In genomic region chr2:3481011-3481400, GRCh38 we compare ENCODE assay signal across 24 cellular contexts. TPM values are rescaled to one million over a fixed set of nuclear protein-coding genes. Genes with fewer than 3 reads are reported as not detected.
A peak's percentile ranks its signal among the peaks of the same experiment; 100 is the strongest.
DNase-seq lines count a peak whose midpoint lies in the region; ATAC-seq and TF ChIP-seq lines count a peak whose summit lies in the region.
"Had no signal": no experiment of that assay in that cellular context is flagged by ENCODE, and none has a peak within 500 bp of the region (broad histone marks: within the 10 kb centered on the region; RNA-seq: fewer than 3 reads in every experiment).

No MANE protein-coding gene starts in this region.

- intact Hi-C loops in CD8-positive, alpha-beta T cell (cut with DNase I, micrococcal nuclease): loop anchor here in 1 of 2 experiments (5.0 kb wide), 1 partner anchor 36 kb away; the partner anchor contains the start of gene ADI1

- no peaks in the 10 kb centered on the region for H3K27me3 Mint-ChIP-seq in activated naive CD8-positive, alpha-beta T cell treated with anti-CD3 and anti-CD28 coated beads, Interleukin-2, amount 50 U/mL, for 24 hours
- H3K27me3 Mint-ChIP-seq in activated naive CD8-positive, alpha-beta T cell treated with anti-CD3 and anti-CD28 coated beads for 36 hours: no peaks in the 10 kb centered on the region
- no peaks in the 10 kb centered on the region for H3K27me3 Mint-ChIP-seq in CD8-positive, alpha-beta T cell (ENCODE audit: low read depth)
- H3K27me3 Mint-ChIP-seq in stimulated activated memory B cell treated with anti-CD40 and anti-IgM and Interleukin-4, amounts not matched to agents 10 μg/mL and 1 μg/mL and 100 μg/mL, for 72 hours: no peaks in the 10 kb centered on the region
- peaks cover 6% of the 10 kb centered on the region for H3K27me3 Mint-ChIP-seq in endothelial cell (ENCODE audit: unreplicated experiment)
- H3K27me3 Mint-ChIP-seq: CD4-positive, alpha-beta memory T cell had no signal

- H3K27ac Mint-ChIP-seq in activated naive CD8-positive, alpha-beta T cell treated with anti-CD3 and anti-CD28 coated beads, Interleukin-2, amount 50 U/mL, for 24 hours: peak overlapping the region; percentile 27
- H3K27ac Mint-ChIP-seq in activated naive CD8-positive, alpha-beta T cell treated with anti-CD3 and anti-CD28 coated beads for 36 hours: no peak overlapping the region
- H3K27ac Mint-ChIP-seq in CD8-positive, alpha-beta T cell: peak overlapping the region; percentile 45
- H3K27ac Mint-ChIP-seq in stimulated activated memory B cell treated with anti-CD40 and anti-IgM and Interleukin-4, amounts not matched to agents 10 μg/mL and 1 μg/mL and 100 μg/mL, for 72 hours: peak overlapping the region; percentile 68
- no peak overlapping the region for H3K27ac Mint-ChIP-seq in endothelial cell (ENCODE audit: unreplicated experiment)
- H3K27ac Mint-ChIP-seq: GM23338, H9, HFFc6 had no signal

- no peaks in the 10 kb centered on the region for H3K9me3 Mint-ChIP-seq in activated naive CD8-positive, alpha-beta T cell treated with anti-CD3 and anti-CD28 coated beads, Interleukin-2, amount 50 U/mL, for 24 hours
- no peaks in the 10 kb centered on the region for H3K9me3 Mint-ChIP-seq in activated naive CD8-positive, alpha-beta T cell treated with anti-CD3 and anti-CD28 coated beads for 36 hours
- H3K9me3 Mint-ChIP-seq in CD8-positive, alpha-beta T cell: no peaks in the 10 kb centered on the region
- H3K9me3 Mint-ChIP-seq in stimulated activated memory B cell treated with anti-CD40 and anti-IgM and Interleukin-4, amounts not matched to agents 10 μg/mL and 1 μg/mL and 100 μg/mL, for 72 hours: no peaks in the 10 kb centered on the region
- no peaks in the 10 kb centered on the region for H3K9me3 Mint-ChIP-seq in endothelial cell (ENCODE audit: unreplicated experiment)
- H3K9me3 Mint-ChIP-seq: H9, HFFc6 had no signal

- peaks cover 4% of the 10 kb centered on the region for H3K4me1 Mint-ChIP-seq in activated naive CD8-positive, alpha-beta T cell treated with anti-CD3 and anti-CD28 coated beads, Interleukin-2, amount 50 U/mL, for 24 hours
- H3K4me1 Mint-ChIP-seq in activated naive CD8-positive, alpha-beta T cell treated with anti-CD3 and anti-CD28 coated beads for 36 hours: peaks cover 9% of the 10 kb centered on the region
- H3K4me1 Mint-ChIP-seq in CD8-positive, alpha-beta T cell (ENCODE audit: low read depth): peaks cover 9% of the 10 kb centered on the region
- H3K4me1 Mint-ChIP-seq in stimulated activated memory B cell treated with anti-CD40 and anti-IgM and Interleukin-4, amounts not matched to agents 10 μg/mL and 1 μg/mL and 100 μg/mL, for 72 hours: peaks cover 13% of the 10 kb centered on the region
- H3K4me1 Mint-ChIP-seq in endothelial cell (ENCODE audit: unreplicated experiment): peaks cover 4% of the 10 kb centered on the region

- no peaks in the 10 kb centered on the region for H3K27me3 ChIP-seq in CD8-positive, alpha-beta T cell (ENCODE audit: insufficient read depth, low read length)
- H3K27me3 ChIP-seq: BE2C, SJCRH30 had no signal

- no peak overlapping the region for H3K4me3 ChIP-seq in CD8-positive, alpha-beta T cell (ENCODE audit: low read depth, low read length)
- H3K4me3 ChIP-seq: GM23338, PC-9, SJCRH30 had no signal

- H3K9me3 ChIP-seq in CD8-positive, alpha-beta T cell (ENCODE audit: low read length): no peaks in the 10 kb centered on the region
- H3K9me3 ChIP-seq: BE2C, Caco-2, SJCRH30 had no signal

- no peak for ATAC-seq in activated naive CD8-positive, alpha-beta T cell treated with anti-CD3 and anti-CD28 coated beads, Interleukin-2, amount 50 U/mL, for 24 hours
- ATAC-seq in CD8-positive, alpha-beta T cell: no peak
- no peak for ATAC-seq in stimulated activated memory B cell treated with anti-CD40 and anti-IgM and Interleukin-4, amounts not matched to agents 10 μg/mL and 1 μg/mL and 100 μg/mL, for 72 hours
- ATAC-seq in GM18498 (IDR thresholded peaks at IDR 0.05; ENCODE audit: unreplicated experiment): no peak
- ATAC-seq: GM23338, Right ventricle myocardium inferior, SK-N-SH treated with all-trans-retinoic acid at 6 μM for 48 hours had no signal

- DNase-seq in activated naive CD8-positive, alpha-beta T cell treated with anti-CD3 and anti-CD28 coated beads, Interleukin-2, amount 50 U/mL, for 24 hours: no peak
- DNase-seq in activated naive CD8-positive, alpha-beta T cell treated with anti-CD3 and anti-CD28 coated beads for 36 hours: no peak
- no peak for DNase-seq in CD8-positive, alpha-beta T cell
- no peak for DNase-seq in endothelial cell (ENCODE audit: low spot score)
- DNase-seq: BE2C; CD4-positive, alpha-beta memory T cell; H9; HFFc6; IMR-90; NCI-H1092; NCI-H1417 treated with DMSO at 0.1 percent for 48 hours; NCI-H187; NCI-H2081 treated with DMSO at 0.1 percent for 48 hours; NCI-H524; SJCRH30 had no signal

- CTCF ChIA-PET in CD8-positive, alpha-beta T cell (lab: Charles Lee): interaction anchor here (1.0 kb wide), 1 partner anchor 18 kb away, joined by 5 read pairs; no protein-coding TSS in a partner anchor

- TF ChIP-seq CTCF in CD8-positive, alpha-beta T cell (IDR thresholded peaks at IDR 0.05): no peak
- no peak for TF ChIP-seq CTCF in VCaP (conservative IDR thresholded peaks at IDR 0.05)
- no peak for TF ChIP-seq CTCF in endothelial cell (IDR thresholded peaks at IDR 0.05; ENCODE audit: unreplicated experiment)

- POLR2A ChIA-PET in CD8-positive, alpha-beta T cell (lab: Charles Lee): no interaction called here

- H3K4me3 Mint-ChIP-seq in activated naive CD8-positive, alpha-beta T cell treated with anti-CD3 and anti-CD28 coated beads, Interleukin-2, amount 50 U/mL, for 24 hours: no peak overlapping the region
- H3K4me3 Mint-ChIP-seq in activated naive CD8-positive, alpha-beta T cell treated with anti-CD3 and anti-CD28 coated beads for 36 hours: no peak overlapping the region
- no peak overlapping the region for H3K4me3 Mint-ChIP-seq in CD8-positive, alpha-beta T cell
- no peak overlapping the region for H3K4me3 Mint-ChIP-seq in stimulated activated memory B cell treated with anti-CD40 and anti-IgM and Interleukin-4, amounts not matched to agents 10 μg/mL and 1 μg/mL and 100 μg/mL, for 72 hours
- H3K4me3 Mint-ChIP-seq in endothelial cell (ENCODE audit: unreplicated experiment): no peak overlapping the region
- H3K4me3 Mint-ChIP-seq: CD4-positive, alpha-beta memory T cell; GM23338; H9; HFFc6 had no signal

- H3K4me1 ChIP-seq in CD8-positive, alpha-beta T cell (ENCODE audit: insufficient read depth, low read length): no peaks in the 10 kb centered on the region
- H3K4me1 ChIP-seq: BE2C had no signal

- peaks cover 14% of the 10 kb centered on the region for H3K36me3 Mint-ChIP-seq in activated naive CD8-positive, alpha-beta T cell treated with anti-CD3 and anti-CD28 coated beads, Interleukin-2, amount 50 U/mL, for 24 hours (ENCODE audit: low read depth)
- H3K36me3 Mint-ChIP-seq in activated naive CD8-positive, alpha-beta T cell treated with anti-CD3 and anti-CD28 coated beads for 36 hours: peaks cover 7% of the 10 kb centered on the region
- peaks cover 50% of the 10 kb centered on the region for H3K36me3 Mint-ChIP-seq in CD8-positive, alpha-beta T cell
- peaks cover 42% of the 10 kb centered on the region for H3K36me3 Mint-ChIP-seq in stimulated activated memory B cell treated with anti-CD40 and anti-IgM and Interleukin-4, amounts not matched to agents 10 μg/mL and 1 μg/mL and 100 μg/mL, for 72 hours
- H3K36me3 Mint-ChIP-seq in endothelial cell (ENCODE audit: low read depth, unreplicated experiment): peaks cover 24% of the 10 kb centered on the region

- no peak overlapping the region for H3K27ac ChIP-seq in CD8-positive, alpha-beta T cell (ENCODE audit: low read depth, low read length)
- H3K27ac ChIP-seq in VCaP: peak overlapping the region; percentile 27
- H3K27ac ChIP-seq: KMS-11, PC-9, SJCRH30 had no signal

- peaks cover 9% of the 10 kb centered on the region for H3K36me3 ChIP-seq in CD8-positive, alpha-beta T cell (ENCODE audit: insufficient read depth, low read length)

RNA-seq across cellular contexts. Expression of gene ADI1, which starts 38.3 kb away (rescaled TPM):
- total RNA-seq in activated naive CD8-positive, alpha-beta T cell treated with anti-CD3 and anti-CD28 coated beads for 36 hours: 10 to 100 TPM; 22.8 to 23.7 TPM
- 10 to 100 TPM; 21.9 to 22.4 TPM for total RNA-seq in CD8-positive, alpha-beta T cell
- total RNA-seq in endothelial cell (ENCODE audit: unreplicated experiment): 21.6 TPM

Comparison
In these comparisons a context has a peak if more than half of its experiments do, and no peak if none do; other contexts are left out.
1. H3K27ac Mint-ChIP-seq: peak in activated naive CD8-positive, alpha-beta T cell treated with anti-CD3 and anti-CD28 coated beads, Interleukin-2, amount 50 U/mL, for 24 hours (single experiment), CD8-positive, alpha-beta T cell (single experiment) and stimulated activated memory B cell treated with anti-CD40 and anti-IgM and Interleukin-4, amounts not matched to agents 10 μg/mL and 1 μg/mL and 100 μg/mL, for 72 hours (single experiment); none in activated naive CD8-positive, alpha-beta T cell treated with anti-CD3 and anti-CD28 coated beads for 36 hours (single experiment) and endothelial cell (single experiment).